Comparison of ENCODE assay signal across 1 cellular context in the genomic region with DNA sequence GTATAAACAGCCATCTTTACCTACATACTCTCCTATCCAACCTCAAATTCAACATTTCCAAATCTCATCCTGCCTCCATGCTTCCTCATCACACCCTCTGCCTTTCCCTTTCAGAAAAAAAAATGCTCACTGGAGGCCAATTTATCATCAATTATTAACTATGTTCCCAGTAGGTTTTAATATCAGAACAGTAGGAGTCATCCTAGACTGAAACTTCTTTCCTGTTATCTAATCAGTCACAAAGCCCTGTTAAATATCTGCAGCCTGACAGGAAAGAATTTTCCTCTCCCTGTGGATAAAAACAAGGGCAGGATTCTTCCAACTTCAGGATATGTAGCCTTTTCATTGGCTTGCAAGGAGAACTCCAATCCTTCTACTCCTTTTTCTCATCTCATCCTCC.
TF ChIP-seq lines count a peak whose summit lies in the region.

No MANE protein-coding gene starts in this region.

TF ChIP-seq in A549, 52 proteins besides CTCF, POLR2A, EP300 and RAD21:
- TF ChIP-seq NR3C1 (IDR thresholded peaks at IDR 0.05) (no peak), SMC3 (IDR thresholded peaks at IDR 0.05) (0 out of 3 replicates have a peak, but pooled peaks have one; percentile 10), SREBF2 (IDR thresholded peaks at IDR 0.05) (no peak), POLR2AphosphoS2 (conservative IDR thresholded peaks at IDR 0.05; ENCODE audit: low read length) (no peak), CHD2 (IDR thresholded peaks at IDR 0.05; ENCODE audit: low read length, partially characterized antibody) (no peak), FOSL2 (IDR thresholded peaks at IDR 0.05) (no peak), FOSL2 (CRISPR knock-in tag; IDR thresholded peaks at IDR 0.05) (peak; percentile 38; the same call in 1 of the 2 replicates), CBX8 (IDR thresholded peaks at IDR 0.05) (no peak), RARB (CRISPR knock-in tag; IDR thresholded peaks at IDR 0.05) (no peak), RCOR1 (IDR thresholded peaks at IDR 0.05; ENCODE audit: low read depth, low read length) (no peak), ZSCAN20 (CRISPR knock-in tag; IDR thresholded peaks at IDR 0.05) (no peak), TFCP2L1 (CRISPR knock-in tag; IDR thresholded peaks at IDR 0.05) (no peak), HOXB13 (CRISPR knock-in tag; IDR thresholded peaks at IDR 0.05; ENCODE audit: low read depth) (no peak), NPAS2 (CRISPR knock-in tag; IDR thresholded peaks at IDR 0.05; ENCODE audit: borderline replicate concordance) (no peak), TP53 (CRISPR knock-in tag; IDR thresholded peaks at IDR 0.05) (no peak), JUNB (IDR thresholded peaks at IDR 0.05) (0 out of 2 replicates have a peak, but pooled peaks have one; percentile 23)
- TF ChIP-seq, protein P1, sequence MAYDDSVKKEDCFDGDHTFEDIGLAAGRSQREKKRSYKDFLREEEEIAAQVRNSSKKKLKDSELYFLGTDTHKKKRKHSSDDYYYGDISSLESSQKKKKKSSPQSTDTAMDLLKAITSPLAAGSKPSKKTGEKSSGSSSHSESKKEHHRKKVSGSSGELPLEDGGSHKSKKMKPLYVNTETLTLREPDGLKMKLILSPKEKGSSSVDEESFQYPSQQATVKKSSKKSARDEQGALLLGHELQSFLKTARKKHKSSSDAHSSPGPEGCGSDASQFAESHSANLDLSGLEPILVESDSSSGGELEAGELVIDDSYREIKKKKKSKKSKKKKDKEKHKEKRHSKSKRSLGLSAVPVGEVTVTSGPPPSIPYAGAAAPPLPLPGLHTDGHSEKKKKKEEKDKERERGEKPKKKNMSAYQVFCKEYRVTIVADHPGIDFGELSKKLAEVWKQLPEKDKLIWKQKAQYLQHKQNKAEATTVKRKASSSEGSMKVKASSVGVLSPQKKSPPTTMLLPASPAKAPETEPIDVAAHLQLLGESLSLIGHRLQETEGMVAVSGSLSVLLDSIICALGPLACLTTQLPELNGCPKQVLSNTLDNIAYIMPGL (CRISPR knock-in tag; IDR thresholded peaks at IDR 0.05; ENCODE audit: borderline replicate concordance) = no peak
- TF ChIP-seq, protein P2, sequence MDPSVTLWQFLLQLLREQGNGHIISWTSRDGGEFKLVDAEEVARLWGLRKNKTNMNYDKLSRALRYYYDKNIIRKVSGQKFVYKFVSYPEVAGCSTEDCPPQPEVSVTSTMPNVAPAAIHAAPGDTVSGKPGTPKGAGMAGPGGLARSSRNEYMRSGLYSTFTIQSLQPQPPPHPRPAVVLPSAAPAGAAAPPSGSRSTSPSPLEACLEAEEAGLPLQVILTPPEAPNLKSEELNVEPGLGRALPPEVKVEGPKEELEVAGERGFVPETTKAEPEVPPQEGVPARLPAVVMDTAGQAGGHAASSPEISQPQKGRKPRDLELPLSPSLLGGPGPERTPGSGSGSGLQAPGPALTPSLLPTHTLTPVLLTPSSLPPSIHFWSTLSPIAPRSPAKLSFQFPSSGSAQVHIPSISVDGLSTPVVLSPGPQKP (IDR thresholded peaks at IDR 0.05; ENCODE audit: low read depth, low read length) = no peak
- TF ChIP-seq, protein P3, sequence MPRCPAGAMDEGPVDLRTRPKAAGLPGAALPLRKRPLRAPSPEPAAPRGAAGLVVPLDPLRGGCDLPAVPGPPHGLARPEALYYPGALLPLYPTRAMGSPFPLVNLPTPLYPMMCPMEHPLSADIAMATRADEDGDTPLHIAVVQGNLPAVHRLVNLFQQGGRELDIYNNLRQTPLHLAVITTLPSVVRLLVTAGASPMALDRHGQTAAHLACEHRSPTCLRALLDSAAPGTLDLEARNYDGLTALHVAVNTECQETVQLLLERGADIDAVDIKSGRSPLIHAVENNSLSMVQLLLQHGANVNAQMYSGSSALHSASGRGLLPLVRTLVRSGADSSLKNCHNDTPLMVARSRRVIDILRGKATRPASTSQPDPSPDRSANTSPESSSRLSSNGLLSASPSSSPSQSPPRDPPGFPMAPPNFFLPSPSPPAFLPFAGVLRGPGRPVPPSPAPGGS (IDR thresholded peaks at IDR 0.05) = no peak
- TF ChIP-seq, protein P4, sequence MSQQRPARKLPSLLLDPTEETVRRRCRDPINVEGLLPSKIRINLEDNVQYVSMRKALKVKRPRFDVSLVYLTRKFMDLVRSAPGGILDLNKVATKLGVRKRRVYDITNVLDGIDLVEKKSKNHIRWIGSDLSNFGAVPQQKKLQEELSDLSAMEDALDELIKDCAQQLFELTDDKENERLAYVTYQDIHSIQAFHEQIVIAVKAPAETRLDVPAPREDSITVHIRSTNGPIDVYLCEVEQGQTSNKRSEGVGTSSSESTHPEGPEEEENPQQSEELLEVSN (IDR thresholded peaks at IDR 0.05; ENCODE audit: borderline replicate concordance, low read depth) = no peak
- TF ChIP-seq, protein P5, sequence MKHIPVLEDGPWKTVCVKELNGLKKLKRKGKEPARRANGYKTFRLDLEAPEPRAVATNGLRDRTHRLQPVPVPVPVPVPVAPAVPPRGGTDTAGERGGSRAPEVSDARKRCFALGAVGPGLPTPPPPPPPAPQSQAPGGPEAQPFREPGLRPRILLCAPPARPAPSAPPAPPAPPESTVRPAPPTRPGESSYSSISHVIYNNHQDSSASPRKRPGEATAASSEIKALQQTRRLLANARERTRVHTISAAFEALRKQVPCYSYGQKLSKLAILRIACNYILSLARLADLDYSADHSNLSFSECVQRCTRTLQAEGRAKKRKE (CRISPR knock-in tag; IDR thresholded peaks at IDR 0.05; ENCODE audit: low read depth) = no peak
